Comparison of ENCODE assay signal across 2 cellular contexts in genomic region chr1:15515026-15515663, GRCh38.
TF ChIP-seq lines count a peak whose summit lies in the region.

No MANE protein-coding gene starts in this region.

TF ChIP-seq in GM23338, 12 proteins besides CTCF, POLR2A, EP300 and RAD21 (continued from another document):
- TF ChIP-seq ETS1 (IDR thresholded peaks at IDR 0.05) = no peak
- TF ChIP-seq JUNB (IDR thresholded peaks at IDR 0.05; ENCODE audit: unreplicated experiment) = no peak
- TF ChIP-seq, protein P1, sequence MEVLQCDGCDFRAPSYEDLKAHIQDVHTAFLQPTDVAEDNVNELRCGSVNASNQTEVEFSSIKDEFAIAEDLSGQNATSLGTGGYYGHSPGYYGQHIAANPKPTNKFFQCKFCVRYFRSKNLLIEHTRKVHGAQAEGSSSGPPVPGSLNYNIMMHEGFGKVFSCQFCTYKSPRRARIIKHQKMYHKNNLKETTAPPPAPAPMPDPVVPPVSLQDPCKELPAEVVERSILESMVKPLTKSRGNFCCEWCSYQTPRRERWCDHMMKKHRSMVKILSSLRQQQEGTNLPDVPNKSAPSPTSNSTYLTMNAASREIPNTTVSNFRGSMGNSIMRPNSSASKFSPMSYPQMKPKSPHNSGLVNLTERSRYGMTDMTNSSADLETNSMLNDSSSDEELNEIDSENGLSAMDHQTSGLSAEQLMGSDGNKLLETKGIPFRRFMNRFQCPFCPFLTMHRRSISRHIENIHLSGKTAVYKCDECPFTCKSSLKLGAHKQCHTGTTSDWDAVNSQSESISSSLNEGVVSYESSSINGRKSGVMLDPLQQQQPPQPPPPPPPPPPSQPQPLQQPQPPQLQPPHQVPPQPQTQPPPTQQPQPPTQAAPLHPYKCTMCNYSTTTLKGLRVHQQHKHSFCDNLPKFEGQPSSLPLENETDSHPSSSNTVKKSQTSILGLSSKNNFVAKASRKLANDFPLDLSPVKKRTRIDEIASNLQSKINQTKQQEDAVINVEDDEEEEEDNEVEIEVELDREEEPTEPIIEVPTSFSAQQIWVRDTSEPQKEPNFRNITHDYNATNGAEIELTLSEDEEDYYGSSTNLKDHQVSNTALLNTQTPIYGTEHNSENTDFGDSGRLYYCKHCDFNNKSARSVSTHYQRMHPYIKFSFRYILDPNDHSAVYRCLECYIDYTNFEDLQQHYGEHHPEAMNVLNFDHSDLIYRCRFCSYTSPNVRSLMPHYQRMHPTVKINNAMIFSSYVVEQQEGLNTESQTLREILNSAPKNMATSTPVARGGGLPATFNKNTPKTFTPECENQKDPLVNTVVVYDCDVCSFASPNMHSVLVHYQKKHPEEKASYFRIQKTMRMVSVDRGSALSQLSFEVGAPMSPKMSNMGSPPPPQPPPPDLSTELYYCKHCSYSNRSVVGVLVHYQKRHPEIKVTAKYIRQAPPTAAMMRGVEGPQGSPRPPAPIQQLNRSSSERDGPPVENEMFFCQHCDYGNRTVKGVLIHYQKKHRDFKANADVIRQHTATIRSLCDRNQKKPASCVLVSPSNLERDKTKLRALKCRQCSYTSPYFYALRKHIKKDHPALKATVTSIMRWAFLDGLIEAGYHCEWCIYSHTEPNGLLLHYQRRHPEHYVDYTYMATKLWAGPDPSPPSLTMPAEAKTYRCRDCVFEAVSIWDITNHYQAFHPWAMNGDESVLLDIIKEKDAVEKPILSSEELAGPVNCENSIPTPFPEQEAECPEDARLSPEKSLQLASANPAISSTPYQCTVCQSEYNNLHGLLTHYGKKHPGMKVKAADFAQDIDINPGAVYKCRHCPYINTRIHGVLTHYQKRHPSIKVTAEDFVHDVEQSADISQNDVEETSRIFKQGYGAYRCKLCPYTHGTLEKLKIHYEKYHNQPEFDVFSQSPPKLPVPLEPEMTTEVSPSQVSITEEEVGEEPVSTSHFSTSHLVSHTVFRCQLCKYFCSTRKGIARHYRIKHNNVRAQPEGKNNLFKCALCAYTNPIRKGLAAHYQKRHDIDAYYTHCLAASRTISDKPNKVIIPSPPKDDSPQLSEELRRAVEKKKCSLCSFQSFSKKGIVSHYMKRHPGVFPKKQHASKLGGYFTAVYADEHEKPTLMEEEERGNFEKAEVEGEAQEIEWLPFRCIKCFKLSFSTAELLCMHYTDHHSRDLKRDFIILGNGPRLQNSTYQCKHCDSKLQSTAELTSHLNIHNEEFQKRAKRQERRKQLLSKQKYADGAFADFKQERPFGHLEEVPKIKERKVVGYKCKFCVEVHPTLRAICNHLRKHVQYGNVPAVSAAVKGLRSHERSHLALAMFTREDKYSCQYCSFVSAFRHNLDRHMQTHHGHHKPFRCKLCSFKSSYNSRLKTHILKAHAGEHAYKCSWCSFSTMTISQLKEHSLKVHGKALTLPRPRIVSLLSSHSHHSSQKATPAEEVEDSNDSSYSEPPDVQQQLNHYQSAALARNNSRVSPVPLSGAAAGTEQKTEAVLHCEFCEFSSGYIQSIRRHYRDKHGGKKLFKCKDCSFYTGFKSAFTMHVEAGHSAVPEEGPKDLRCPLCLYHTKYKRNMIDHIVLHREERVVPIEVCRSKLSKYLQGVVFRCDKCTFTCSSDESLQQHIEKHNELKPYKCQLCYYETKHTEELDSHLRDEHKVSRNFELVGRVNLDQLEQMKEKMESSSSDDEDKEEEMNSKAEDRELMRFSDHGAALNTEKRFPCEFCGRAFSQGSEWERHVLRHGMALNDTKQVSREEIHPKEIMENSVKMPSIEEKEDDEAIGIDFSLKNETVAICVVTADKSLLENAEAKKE (CRISPR knock-in tag; IDR thresholded peaks at IDR 0.05) = no peak
- TF ChIP-seq ZNF114 (CRISPR knock-in tag; IDR thresholded peaks at IDR 0.05) = no peak
- TF ChIP-seq EZH2phosphoT487 (IDR thresholded peaks at IDR 0.05; ENCODE audit: unreplicated experiment) = no peak

TF ChIP-seq in SK-N-SH treated with all-trans-retinoic acid at 6 μM for 48 hours, 23 proteins besides CTCF, POLR2A, EP300 and RAD21 (continued from another document):
- TF ChIP-seq TCF4 (CRISPR knock-in tag; IDR thresholded peaks at IDR 0.05; ENCODE audit: borderline replicate concordance) (no peak), ZC3H10 (CRISPR knock-in tag; IDR thresholded peaks at IDR 0.05) (no peak), SNAI2 (CRISPR knock-in tag; IDR thresholded peaks at IDR 0.05) (no peak), ZFP3 (CRISPR knock-in tag; IDR thresholded peaks at IDR 0.05) (no peak), OSR1 (CRISPR knock-in tag; IDR thresholded peaks at IDR 0.05) (no peak), RARB (CRISPR knock-in tag; IDR thresholded peaks at IDR 0.05) (no peak), GLIS3 (CRISPR knock-in tag; IDR thresholded peaks at IDR 0.05) (no peak), POU6F1 (CRISPR knock-in tag; IDR thresholded peaks at IDR 0.05; ENCODE audit: borderline replicate concordance, low read depth) (no peak)
- TF ChIP-seq, protein P2, sequence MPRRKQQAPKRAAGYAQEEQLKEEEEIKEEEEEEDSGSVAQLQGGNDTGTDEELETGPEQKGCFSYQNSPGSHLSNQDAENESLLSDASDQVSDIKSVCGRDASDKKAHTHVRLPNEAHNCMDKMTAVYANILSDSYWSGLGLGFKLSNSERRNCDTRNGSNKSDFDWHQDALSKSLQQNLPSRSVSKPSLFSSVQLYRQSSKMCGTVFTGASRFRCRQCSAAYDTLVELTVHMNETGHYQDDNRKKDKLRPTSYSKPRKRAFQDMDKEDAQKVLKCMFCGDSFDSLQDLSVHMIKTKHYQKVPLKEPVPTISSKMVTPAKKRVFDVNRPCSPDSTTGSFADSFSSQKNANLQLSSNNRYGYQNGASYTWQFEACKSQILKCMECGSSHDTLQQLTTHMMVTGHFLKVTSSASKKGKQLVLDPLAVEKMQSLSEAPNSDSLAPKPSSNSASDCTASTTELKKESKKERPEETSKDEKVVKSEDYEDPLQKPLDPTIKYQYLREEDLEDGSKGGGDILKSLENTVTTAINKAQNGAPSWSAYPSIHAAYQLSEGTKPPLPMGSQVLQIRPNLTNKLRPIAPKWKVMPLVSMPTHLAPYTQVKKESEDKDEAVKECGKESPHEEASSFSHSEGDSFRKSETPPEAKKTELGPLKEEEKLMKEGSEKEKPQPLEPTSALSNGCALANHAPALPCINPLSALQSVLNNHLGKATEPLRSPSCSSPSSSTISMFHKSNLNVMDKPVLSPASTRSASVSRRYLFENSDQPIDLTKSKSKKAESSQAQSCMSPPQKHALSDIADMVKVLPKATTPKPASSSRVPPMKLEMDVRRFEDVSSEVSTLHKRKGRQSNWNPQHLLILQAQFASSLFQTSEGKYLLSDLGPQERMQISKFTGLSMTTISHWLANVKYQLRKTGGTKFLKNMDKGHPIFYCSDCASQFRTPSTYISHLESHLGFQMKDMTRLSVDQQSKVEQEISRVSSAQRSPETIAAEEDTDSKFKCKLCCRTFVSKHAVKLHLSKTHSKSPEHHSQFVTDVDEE (CRISPR knock-in tag; IDR thresholded peaks at IDR 0.05) = no peak
TF ChIP-seq in SK-N-SH treated with all-trans-retinoic acid at 6 μM for 48 hours: peak in this region for 0.
